ENCODE assay signal across 1 cellular context in the genomic region with DNA sequence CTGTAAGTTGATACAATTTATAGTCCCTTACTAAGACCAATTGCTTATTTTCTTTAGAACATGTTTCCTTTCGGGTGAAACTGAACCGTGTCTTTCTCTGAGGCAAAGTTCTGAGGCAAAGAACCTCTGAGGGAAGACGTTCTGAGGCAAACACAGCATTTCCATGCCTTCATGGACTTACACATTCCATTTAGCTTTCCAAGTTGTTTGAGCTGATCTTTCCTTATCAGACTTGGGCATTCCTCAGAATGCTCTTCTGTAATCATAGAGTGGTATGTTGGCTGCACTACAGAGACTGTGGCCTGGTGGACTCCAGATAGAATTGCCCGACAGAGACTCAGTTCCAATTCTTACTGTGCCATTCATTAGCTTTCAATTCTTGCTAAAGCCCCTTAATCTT.
TF ChIP-seq lines count a peak whose summit lies in the region.

No MANE protein-coding gene starts in this region.

TF ChIP-seq in IMR-90, 13 proteins besides CTCF, POLR2A, EP300 and RAD21 (continued from another document):
- no peak for TF ChIP-seq SMC3 (IDR thresholded peaks at IDR 0.05; ENCODE audit: low read depth, low read length)
- TF ChIP-seq ELK1 (IDR thresholded peaks at IDR 0.05; ENCODE audit: borderline replicate concordance, low read depth, low read length), result no peak
- no peak for TF ChIP-seq RCOR1 (IDR thresholded peaks at IDR 0.05; ENCODE audit: insufficient replicate concordance, low read length)
- no peak for TF ChIP-seq USF2 (IDR thresholded peaks at IDR 0.05; ENCODE audit: low read depth, low read length)
- TF ChIP-seq NFE2L2 (IDR thresholded peaks at IDR 0.05; ENCODE audit: low read depth, low read length), result no peak
